10 cellular contexts compared by ENCODE assay signal in genomic region chr2:226137201-226137811, GRCh38.
A peak's percentile ranks its signal among the peaks of the same experiment; 100 is the strongest.
DNase-seq lines count a peak whose midpoint lies in the region; ATAC-seq and TF ChIP-seq lines count a peak whose summit lies in the region.
"Had no signal": no experiment of that assay in that cellular context is flagged by ENCODE, and none has a peak within 500 bp of the region (broad histone marks: within the 10 kb centered on the region; RNA-seq: fewer than 3 reads in every experiment).

No MANE protein-coding gene starts in this region.

- no peaks in the 10 kb centered on the region for H3K36me3 ChIP-seq in GM23338 (ENCODE audit: insufficient read depth)
- H3K36me3 ChIP-seq in transverse colon = no peaks in the 10 kb centered on the region

- TF ChIP-seq POLR2A in NB4 (IDR thresholded peaks at IDR 0.05; ENCODE audit: extremely low read depth, insufficient read length) (no peak), transverse colon (IDR thresholded peaks at IDR 0.05) (no peak)

- DNase-seq in GM23338 (ENCODE audit: low spot score) = no peak
- DNase-seq in NB4 (ENCODE audit: low read depth) = peak; percentile 97
- DNase-seq in fibroblast of the aortic adventitia (ENCODE audit: low read depth) = peak; percentile 53
- DNase-seq in CD4-positive, alpha-beta T cell = no peak
- DNase-seq in transverse colon = no peak
- no peak for DNase-seq in NCI-H1417 (lab: John Stamatoyannopoulos, UW)
- DNase-seq: activated naive CD8-positive, alpha-beta T cell treated with anti-CD3 and anti-CD28 coated beads, Interleukin-2, amount 10 ng/mL, durations not matched to agents 7 days and 5 days; NCI-H2029 treated with DMSO at 0.1 percent for 48 hours had no signal

- TF ChIP-seq CTCF in 22Rv1 (IDR thresholded peaks at IDR 0.05) (no peak), GM23338 (conservative IDR thresholded peaks at IDR 0.05; ENCODE audit: low read depth in 2 of 2) (no peak), NB4 (IDR thresholded peaks at IDR 0.05; ENCODE audit: low read depth, low read length) (no peak), fibroblast of the aortic adventitia (IDR thresholded peaks at IDR 0.05; ENCODE audit: insufficient read depth, low read length) (no peak), transverse colon (IDR thresholded peaks at IDR 0.05) (no peak)
- TF ChIP-seq CTCF in CD4-positive, alpha-beta T cell (IDR thresholded peaks at IDR 0.05) = no peak

- peaks cover 10% of the 10 kb centered on the region for H3K4me1 Mint-ChIP-seq in GM23338
- no peaks in the 10 kb centered on the region for H3K4me1 Mint-ChIP-seq in CD4-positive, alpha-beta T cell (ENCODE audit: low read depth)
- H3K4me1 Mint-ChIP-seq: activated naive CD8-positive, alpha-beta T cell treated with anti-CD3 and anti-CD28 coated beads, Interleukin-2, amount 10 ng/mL, durations not matched to agents 7 days and 5 days had no signal

- no peaks in the 10 kb centered on the region for H3K79me2 ChIP-seq in GM23338 (replicated peaks; ENCODE audit: insufficient read depth)

- H3K27me3 ChIP-seq in GM23338 (ENCODE audit: insufficient read depth) = no peaks in the 10 kb centered on the region
- H3K27me3 ChIP-seq in CD4-positive, alpha-beta T cell (ENCODE audit: control insufficient read depth, insufficient read depth, low read length) = no peaks in the 10 kb centered on the region
- no peaks in the 10 kb centered on the region for H3K27me3 ChIP-seq in transverse colon

- intact Hi-C loops in CD4-positive, alpha-beta T cell (cut with DNase I, micrococcal nuclease) = no loop called here
- intact Hi-C loops in transverse colon (cut with DNase I; ENCODE audit: low total_unique reads) = no loop called here

- H3K4me2 ChIP-seq in GM23338 = no peak overlapping the region

- no peaks in the 10 kb centered on the region for H4K20me1 ChIP-seq in GM23338 (replicated peaks; ENCODE audit: insufficient read depth)

- H3K4me3 ChIP-seq in GM23338 (no peak overlapping the region), NB4 (ENCODE audit: low read depth, low read length) (peak overlapping the region; percentile 21), fibroblast of the aortic adventitia (ENCODE audit: low read depth, low read length) (no peak overlapping the region), transverse colon (no peak overlapping the region)

- ATAC-seq in GM23338 = no peak
- ATAC-seq in CD4-positive, alpha-beta T cell (ENCODE audit: poor library complexity) = no peak
- ATAC-seq in GM21786 (IDR thresholded peaks at IDR 0.05; ENCODE audit: unreplicated experiment) = no peak

- H3K36me3 Mint-ChIP-seq in GM23338 (ENCODE audit: low read depth) = no peaks in the 10 kb centered on the region
- no peaks in the 10 kb centered on the region for H3K36me3 Mint-ChIP-seq in CD4-positive, alpha-beta T cell (ENCODE audit: low read depth)
- H3K36me3 Mint-ChIP-seq: activated naive CD8-positive, alpha-beta T cell treated with anti-CD3 and anti-CD28 coated beads, Interleukin-2, amount 10 ng/mL, durations not matched to agents 7 days and 5 days had no signal

- peak overlapping the region; percentile 85 for H2AFZ ChIP-seq in GM23338

- no peak overlapping the region for H3K27ac Mint-ChIP-seq in GM23338
- H3K27ac Mint-ChIP-seq in CD4-positive, alpha-beta T cell = no peak overlapping the region
- H3K27ac Mint-ChIP-seq: activated naive CD8-positive, alpha-beta T cell treated with anti-CD3 and anti-CD28 coated beads, Interleukin-2, amount 10 ng/mL, durations not matched to agents 7 days and 5 days had no signal

- peak overlapping the region; percentile 14; the same call in 1 of the 2 replicates for H3K27ac ChIP-seq in 22Rv1
- no peak overlapping the region for H3K27ac ChIP-seq in GM23338 (ENCODE audit: low read depth)
- H3K27ac ChIP-seq in CD4-positive, alpha-beta T cell (ENCODE audit: low read depth, low read length) = no peak overlapping the region
- H3K27ac ChIP-seq in transverse colon = no peak overlapping the region

- no peak for TF ChIP-seq EP300 in transverse colon (IDR thresholded peaks at IDR 0.05; ENCODE audit: low read depth)

- WGBS in transverse colon (ENCODE audit: low coverage in 1 of 2), 2 donors = 41% methylated on average over 4 of the region's 4 CpGs

- no peaks in the 10 kb centered on the region for H3F3A ChIP-seq in GM23338 (replicated peaks; ENCODE audit: low read depth)

- H3K9me2 ChIP-seq in GM23338 (ENCODE audit: insufficient read depth) = peaks cover 9% of the 10 kb centered on the region; the same call in 1 of the 2 replicates

- CTCF ChIA-PET in CD4-positive, alpha-beta T cell (lab: Charles Lee) = interaction anchor here (0.6 to 1.1 kb wide), 2 partner anchors 11 to 137 kb away, joined by 3 read pairs; no protein-coding TSS in a partner anchor

- no peak overlapping the region for H3K4me3 Mint-ChIP-seq in GM23338
- H3K4me3 Mint-ChIP-seq in CD4-positive, alpha-beta T cell = no peak overlapping the region
- H3K4me3 Mint-ChIP-seq: activated naive CD8-positive, alpha-beta T cell treated with anti-CD3 and anti-CD28 coated beads, Interleukin-2, amount 10 ng/mL, durations not matched to agents 7 days and 5 days had no signal

- in situ Hi-C loops in transverse colon (cut with MboI; ENCODE audit: low pct_ligation_motif_present in 1 of 4, low pct_unique_long_range_greater_than_20kb in 1 of 4, low sequenced_read_pairs in 3 of 4) = no loop called here

- no peaks in the 10 kb centered on the region for H3K27me3 Mint-ChIP-seq in GM23338 (ENCODE audit: insufficient read depth, low read depth, poor library complexity)
- peaks cover 9% of the 10 kb centered on the region for H3K27me3 Mint-ChIP-seq in CD4-positive, alpha-beta T cell
- H3K27me3 Mint-ChIP-seq: activated naive CD8-positive, alpha-beta T cell treated with anti-CD3 and anti-CD28 coated beads, Interleukin-2, amount 10 ng/mL, durations not matched to agents 7 days and 5 days had no signal

- H3K9me3 ChIP-seq in CD4-positive, alpha-beta T cell (ENCODE audit: control insufficient read depth, low read length) = no peaks in the 10 kb centered on the region
- H3K9me3 ChIP-seq in transverse colon = no peaks in the 10 kb centered on the region

- no peaks in the 10 kb centered on the region for H3K9me3 Mint-ChIP-seq in GM23338
- H3K9me3 Mint-ChIP-seq in CD4-positive, alpha-beta T cell = no peaks in the 10 kb centered on the region
- H3K9me3 Mint-ChIP-seq: activated naive CD8-positive, alpha-beta T cell treated with anti-CD3 and anti-CD28 coated beads, Interleukin-2, amount 10 ng/mL, durations not matched to agents 7 days and 5 days had no signal

- POLR2A ChIA-PET in CD4-positive, alpha-beta T cell (lab: Charles Lee) = no interaction called here

- peaks cover 4% of the 10 kb centered on the region for H3K4me1 ChIP-seq in GM23338 (ENCODE audit: insufficient read depth)
- H3K4me1 ChIP-seq in transverse colon = no peaks in the 10 kb centered on the region

TF ChIP-seq in GM23338, 12 proteins besides CTCF, POLR2A, EP300 and RAD21 (continues in another document):
- no peak for TF ChIP-seq ZNF462 (CRISPR knock-in tag; IDR thresholded peaks at IDR 0.05)

Comparison
In these comparisons a context has a peak if more than half of its experiments do, and no peak if none do; other contexts are left out.
1. DNase-seq: peak in NB4 (single experiment) and fibroblast of the aortic adventitia (single experiment); none in GM23338 (single experiment), CD4-positive, alpha-beta T cell (0 of 10), transverse colon (single experiment) and NCI-H1417 (0 of 3).